In the genomic region with DNA sequence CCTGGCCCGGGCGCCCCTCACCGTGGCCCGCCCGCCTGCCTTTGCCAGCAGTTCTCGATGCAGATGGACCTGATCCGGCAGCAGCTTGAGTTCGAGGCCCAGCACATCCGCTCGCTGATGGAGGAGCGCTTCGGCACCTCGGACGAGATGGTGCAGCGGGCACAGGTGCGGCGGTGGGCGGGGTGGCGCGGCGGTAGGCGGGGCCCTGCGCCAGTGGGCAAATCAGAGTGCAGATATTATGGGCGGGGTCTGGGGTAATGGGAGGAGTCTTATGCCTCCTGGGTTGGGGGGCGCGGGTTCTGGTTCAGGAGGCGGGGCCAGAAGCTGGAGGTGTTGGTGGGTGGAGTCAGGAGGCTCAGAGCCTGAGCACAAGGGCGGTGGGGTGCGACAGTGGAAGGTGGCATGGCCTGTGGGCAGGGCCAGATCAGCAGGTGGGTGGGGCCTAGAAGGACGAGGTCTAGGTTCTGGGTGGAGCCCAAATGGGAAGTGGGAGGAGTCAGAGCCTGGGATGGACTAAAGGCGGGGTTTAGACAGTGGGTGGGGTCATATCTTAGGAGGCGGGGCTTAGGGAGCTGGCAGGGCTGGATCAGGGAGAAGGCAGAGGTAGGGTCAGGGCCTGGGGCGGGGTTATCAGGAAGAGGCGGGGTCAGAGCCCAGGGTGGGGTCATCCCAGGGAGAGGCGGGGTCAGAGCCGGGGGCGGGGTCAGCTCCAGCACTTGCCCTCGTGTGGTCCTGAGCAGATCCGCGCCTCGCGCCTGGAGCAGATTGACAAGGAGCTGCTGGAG, we compare ENCODE assay signal across 9 cellular contexts. TPM values are rescaled to one million over a fixed set of nuclear protein-coding genes. Genes with fewer than 3 reads are reported as not detected.
A peak's percentile ranks its signal among the peaks of the same experiment; 100 is the strongest.
DNase-seq lines count a peak whose midpoint lies in the region.
"Had no signal": no experiment of that assay in that cellular context is flagged by ENCODE, and none has a peak within 500 bp of the region (broad histone marks: within the 10 kb centered on the region; RNA-seq: fewer than 3 reads in every experiment).

No MANE protein-coding gene starts in this region.

- DNase-seq in ELF-1 (ENCODE audit: low read depth, low spot score) (peak; percentile 94), T-helper 1 cell (peak in 4 of 5 donors; percentile 39 to 70 (median 50)), cerebellar cortex (ENCODE audit: low spot score) (peak; percentile 74), mesendoderm (peak; percentile 84), COR-L47 (lab: John Stamatoyannopoulos, UW) (no peak), DMS79 treated with DMSO at 0.1 percent for 48 hours (lab: John Stamatoyannopoulos, UW) (no peak), posterior vena cava (ENCODE audit: low spot score) (no peak)

- no peak overlapping the region for H2BK120ac ChIP-seq in mesendoderm (ENCODE audit: low read depth, low read length)

- no peaks in the 10 kb centered on the region for H3K36me3 ChIP-seq in mesendoderm (ENCODE audit: control insufficient read depth, insufficient read depth, low read length)
- H3K36me3 ChIP-seq: ovary had no signal

- H3K4me3 Mint-ChIP-seq in IgD-negative memory B cell = peak overlapping the region in 3 of 4 donors; percentile 70 to 92 (median 89)

- H2BK5ac ChIP-seq in mesendoderm (ENCODE audit: low read length) = no peak overlapping the region

- H3K27me3 Mint-ChIP-seq in IgD-negative memory B cell = peaks cover 34% of the 10 kb centered on the region

- H3K4ac ChIP-seq in mesendoderm (ENCODE audit: low read depth, low read length) = no peak overlapping the region

- H3K18ac ChIP-seq in mesendoderm (ENCODE audit: low read length) = no peak overlapping the region

- H3K9ac ChIP-seq in mesendoderm (ENCODE audit: low read length) = no peak overlapping the region

- intact Hi-C loops in posterior vena cava (cut with DNase I) = loop anchor here in 1 of 2 donors (10.0 kb wide), 1 partner anchor 171 kb away; a partner anchor contains a TSS

- H3K4me1 ChIP-seq in mesendoderm (ENCODE audit: control insufficient read depth, low read depth, low read length) = no peaks in the 10 kb centered on the region

- no peaks in the 10 kb centered on the region for H3K9me3 Mint-ChIP-seq in IgD-negative memory B cell

- no peaks in the 10 kb centered on the region for H3K79me2 ChIP-seq in mesendoderm (ENCODE audit: control insufficient read depth, insufficient read depth, low read length)

- no peak overlapping the region for H3K27ac ChIP-seq in mesendoderm (ENCODE audit: low read depth, low read length)
- H3K27ac ChIP-seq: ovary had no signal

- H4K5ac ChIP-seq in mesendoderm (ENCODE audit: low read length) = no peak overlapping the region

- H3K79me1 ChIP-seq in mesendoderm (ENCODE audit: low read length) = no peaks in the 10 kb centered on the region

- H3K27ac Mint-ChIP-seq in IgD-negative memory B cell = peak overlapping the region in 2 of 3 donors; percentile 50 to 85

- no peak overlapping the region for H3K4me3 ChIP-seq in mesendoderm (ENCODE audit: low read length)
- H3K4me3 ChIP-seq: ovary had no signal

- peaks cover 3% of the 10 kb centered on the region for H3K27me3 ChIP-seq in mesendoderm (ENCODE audit: insufficient read depth, low read length, poor library complexity)

- H2AK5ac ChIP-seq in mesendoderm (ENCODE audit: low read length) = no peak overlapping the region

- no CpG with 5 or more reads among the region's 42 CpGs for WGBS in mesendoderm (ENCODE audit: extremely low coverage, insufficient coverage, low lambda C conversion rate)

- no peak overlapping the region for H3K56ac ChIP-seq in mesendoderm (ENCODE audit: low read length)

- H4K8ac ChIP-seq in mesendoderm (ENCODE audit: low read depth, low read length) = no peak overlapping the region

- no peak overlapping the region for H2BK15ac ChIP-seq in mesendoderm (replicated peaks; ENCODE audit: low read depth)

- H3K4me2 ChIP-seq in mesendoderm (ENCODE audit: low read length) = no peak overlapping the region

- H3K23ac ChIP-seq in mesendoderm (ENCODE audit: low read length) = no peak overlapping the region

- no peaks in the 10 kb centered on the region for H3K36me3 Mint-ChIP-seq in IgD-negative memory B cell

- peaks cover 9 to 12% (median 12%) of the 10 kb centered on the region in 3 donors for H3K4me1 Mint-ChIP-seq in IgD-negative memory B cell

RNA-seq across cellular contexts. Expression of a gene that starts 5.6 kb away (rescaled TPM):
- 0.16 TPM for polyA plus RNA-seq in IgD-negative memory B cell
- polyA plus RNA-seq in mesendoderm (2013, experiment 1 of 2) = 0.03 TPM
- polyA plus RNA-seq in mesendoderm (2013, experiment 2 of 2) = 0.06 TPM
- under 1 TPM; 0.05 to 0.10 TPM for total RNA-seq in posterior vena cava

RNA-seq across cellular contexts. Expression of a gene that starts 17.3 kb away (rescaled TPM):
- polyA plus RNA-seq in IgD-negative memory B cell = 3,226 TPM
- 2,706 TPM for polyA plus RNA-seq in mesendoderm (2013, experiment 1 of 2)
- polyA plus RNA-seq in mesendoderm (2013, experiment 2 of 2) = 2,673 TPM
- 100 to 1,000 TPM; 722 to 743 TPM for total RNA-seq in posterior vena cava

RNA-seq across cellular contexts. Expression of a gene that starts 23.5 kb away (rescaled TPM):
- 51.1 TPM for polyA plus RNA-seq in IgD-negative memory B cell
- 21.6 TPM for polyA plus RNA-seq in mesendoderm (2013, experiment 1 of 2)
- 22.2 TPM for polyA plus RNA-seq in mesendoderm (2013, experiment 2 of 2)
- total RNA-seq in posterior vena cava = 10 to 100 TPM; 16.2 to 17.3 TPM

RNA-seq across cellular contexts. Expression of a gene that starts 34.6 kb away (rescaled TPM):
- polyA plus RNA-seq in IgD-negative memory B cell = not detected
- 0.76 TPM for polyA plus RNA-seq in mesendoderm (2013, experiment 1 of 2)
- polyA plus RNA-seq in mesendoderm (2013, experiment 2 of 2) = 0.70 TPM
- total RNA-seq in posterior vena cava = 1 to 10 TPM in 1 of 2 donors, under 1 TPM in 1; 0.52 to 1.8 TPM

RNA-seq across cellular contexts. Expression of a gene that starts 35.5 kb away (rescaled TPM):
- polyA plus RNA-seq in IgD-negative memory B cell = 0.24 TPM
- polyA plus RNA-seq in mesendoderm (2013, experiment 1 of 2) = 1.5 TPM
- polyA plus RNA-seq in mesendoderm (2013, experiment 2 of 2) = 1.5 TPM
- 1 to 10 TPM in 1 of 2 donors, under 1 TPM in 1; 0.33 to 1.2 TPM for total RNA-seq in posterior vena cava

Comparison
In these comparisons a context has a peak if more than half of its experiments do, and no peak if none do; other contexts are left out.
1. DNase-seq: peak in ELF-1 (single experiment), T-helper 1 cell (4 of 5), cerebellar cortex (single experiment) and mesendoderm (single experiment); none in COR-L47 (single experiment), DMS79 treated with DMSO at 0.1 percent for 48 hours (single experiment) and posterior vena cava (single experiment).